In the genomic region with DNA sequence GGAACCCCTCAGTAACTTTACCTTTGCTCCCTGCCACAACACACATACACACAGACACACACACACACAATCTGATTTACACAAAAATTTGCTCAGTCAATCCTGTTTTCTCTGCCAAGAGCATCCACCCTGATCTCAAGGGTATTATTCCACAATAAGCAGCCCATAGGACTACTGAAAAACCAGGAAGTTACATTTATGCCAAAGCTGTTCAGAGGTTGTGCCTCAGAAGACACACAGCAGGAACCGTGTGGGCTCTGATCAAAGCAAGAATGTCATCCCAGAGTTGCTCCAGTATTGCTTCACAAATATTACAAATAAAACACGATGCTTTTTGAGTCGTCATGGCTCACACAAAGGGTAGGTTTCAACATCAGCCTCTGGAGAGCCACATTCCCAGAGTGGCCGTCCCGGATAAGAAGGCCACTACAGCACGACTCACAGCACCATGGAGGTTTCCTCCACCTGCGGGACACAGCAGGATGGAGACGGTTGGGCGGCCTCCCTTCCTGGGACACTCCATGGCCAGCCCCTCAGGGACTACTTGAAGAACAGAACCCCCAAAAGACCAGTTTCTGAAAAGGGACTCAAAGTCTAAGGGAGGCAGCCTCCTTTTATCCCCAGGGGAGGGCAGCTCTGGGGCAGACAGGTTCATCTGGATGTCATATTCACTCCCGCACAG, we compare ENCODE assay signal across 10 cellular contexts. TPM values are rescaled to one million over a fixed set of nuclear protein-coding genes. Genes with fewer than 3 reads are reported as not detected.
DNase-seq lines count a peak whose midpoint lies in the region; ATAC-seq and TF ChIP-seq lines count a peak whose summit lies in the region.
"Had no signal": no experiment of that assay in that cellular context is flagged by ENCODE, and none has a peak within 500 bp of the region (broad histone marks: within the 10 kb centered on the region; RNA-seq: fewer than 3 reads in every experiment).

No MANE protein-coding gene starts in this region.

- H3K36me3 Mint-ChIP-seq in activated CD4-positive, alpha-beta T cell treated with anti-CD3 and anti-CD28 coated beads, Interleukin-2, amount 10 ng/mL, durations not matched to agents 24 days and 14 days (ENCODE audit: low read depth) = peaks cover 3% of the 10 kb centered on the region

- no peaks in the 10 kb centered on the region for H3K27me3 ChIP-seq in gastrocnemius medialis

- TF ChIP-seq POLR2A in gastrocnemius medialis (IDR thresholded peaks at IDR 0.05) = peak in 1 of 2 donors; percentile 14

- H3K4me3 Mint-ChIP-seq in activated CD4-positive, alpha-beta T cell treated with anti-CD3 and anti-CD28 coated beads, Interleukin-2, amount 10 ng/mL, durations not matched to agents 24 days and 14 days = no peak overlapping the region

- no peaks in the 10 kb centered on the region for H3K36me3 ChIP-seq in gastrocnemius medialis

- peaks cover 13% of the 10 kb centered on the region for H3K4me1 Mint-ChIP-seq in activated CD4-positive, alpha-beta T cell treated with anti-CD3 and anti-CD28 coated beads, Interleukin-2, amount 10 ng/mL, durations not matched to agents 24 days and 14 days

- H3K4me3 ChIP-seq in fibroblast of pulmonary artery (replicated peaks; ENCODE audit: low read depth, low read length) (no peak overlapping the region), gastrocnemius medialis (peak overlapping the region in 3 of 4 donors; percentile 68 to 86 (median 74))

- intact Hi-C loops in gastrocnemius medialis (cut with DNase I; ENCODE audit: low total_unique reads) = loop anchor here (10.0 kb wide), 2 partner anchors 226 to 1734 kb away; no protein-coding TSS in a partner anchor
- intact Hi-C loops in activated CD4-positive, alpha-beta T cell treated with anti-CD3 and anti-CD28 coated beads, Interleukin-2, amount 10 ng/mL, durations not matched to agents 24 days and 14 days (cut with micrococcal nuclease) = no loop called here

- H3K27ac ChIP-seq in RWPE1 = peak overlapping the region; percentile 80
- peak overlapping the region; percentile 83 to 87 (median 86) for H3K27ac ChIP-seq in gastrocnemius medialis

- DNase-seq in ELR (ENCODE audit: low read depth) = peak; percentile 67
- DNase-seq in RWPE1 (ENCODE audit: low spot score) = no peak
- DNase-seq in fibroblast of pulmonary artery (ENCODE audit: low read depth) = peak; percentile 88
- peak in 1 of 2 donors; percentile 57 for DNase-seq in gastrocnemius medialis
- DNase-seq in NCI-H1694 (lab: John Stamatoyannopoulos, UW) = no peak
- DNase-seq in activated CD4-positive, alpha-beta T cell treated with anti-CD3 and anti-CD28 coated beads, Interleukin-2, amount 10 ng/mL, durations not matched to agents 24 days and 14 days = no peak
- DNase-seq: dermis blood vessel endothelial cell, retina had no signal

- H3K27me3 Mint-ChIP-seq in activated CD4-positive, alpha-beta T cell treated with anti-CD3 and anti-CD28 coated beads, Interleukin-2, amount 10 ng/mL, durations not matched to agents 24 days and 14 days = peaks cover 2% of the 10 kb centered on the region

- H3K27ac Mint-ChIP-seq in activated CD4-positive, alpha-beta T cell treated with anti-CD3 and anti-CD28 coated beads, Interleukin-2, amount 10 ng/mL, durations not matched to agents 24 days and 14 days = no peak overlapping the region

- POLR2A ChIA-PET in RWPE1 (lab: Yijun Ruan, JAX; ENCODE audit: low non-redundant PET) = interaction anchor here (1.1 kb wide), 1 partner anchor 15 kb away, joined by 5 read pairs; a partner anchor contains a TSS

- in situ Hi-C loops in gastrocnemius medialis (cut with MboI; ENCODE audit: low sequenced_read_pairs in 4 of 4) = no loop called here

- CTCF ChIA-PET in RWPE1 (lab: Yijun Ruan, JAX) = interaction anchor here (2.1 kb wide), 1 partner anchor 14 kb away, joined by 22 read pairs; no protein-coding TSS in a partner anchor

- H3K4me1 ChIP-seq in gastrocnemius medialis = peaks cover 32 to 36% of the 10 kb centered on the region in 2 donors

- H3K9me3 ChIP-seq in gastrocnemius medialis = no peaks in the 10 kb centered on the region

- ATAC-seq in gastrocnemius medialis = peak; percentile 35 to 41
- no peak for ATAC-seq in GM18909 (IDR thresholded peaks at IDR 0.05; ENCODE audit: poor library complexity, unreplicated experiment)
- no peak for ATAC-seq in GM18517 (IDR thresholded peaks at IDR 0.05; ENCODE audit: unreplicated experiment)

- H3K9me3 Mint-ChIP-seq in activated CD4-positive, alpha-beta T cell treated with anti-CD3 and anti-CD28 coated beads, Interleukin-2, amount 10 ng/mL, durations not matched to agents 24 days and 14 days = no peaks in the 10 kb centered on the region

- no peak for TF ChIP-seq CTCF in RWPE1 (conservative IDR thresholded peaks at IDR 0.05; ENCODE audit: low read depth)
- TF ChIP-seq CTCF in fibroblast of pulmonary artery (IDR thresholded peaks at IDR 0.05; ENCODE audit: low read length, missing control alignments) = no peak
- TF ChIP-seq CTCF in gastrocnemius medialis (IDR thresholded peaks at IDR 0.05 in 4 of 5, conservative IDR thresholded peaks at IDR 0.05 in 1 of 5) = no peak

RNA-seq across cellular contexts. Expression of a gene that starts 1.6 kb away (rescaled TPM):
- 10 to 100 TPM in 2 of 4 donors, 1 to 10 TPM in 2; 6.8 to 11.0 (median 9.8) TPM for total RNA-seq in gastrocnemius medialis
- 8.0 and 8.5 TPM in 2 replicates for total RNA-seq in activated CD4-positive, alpha-beta T cell treated with anti-CD3 and anti-CD28 coated beads, Interleukin-2, amount 10 ng/mL, durations not matched to agents 24 days and 14 days

RNA-seq across cellular contexts. Expression of a gene that starts 15.5 kb away (rescaled TPM):
- total RNA-seq in gastrocnemius medialis = 10 to 100 TPM in 1 of 4 donors, 1 to 10 TPM in 3; 2.7 to 10.3 (median 4.7) TPM
- 14.9 and 15.3 TPM in 2 replicates for total RNA-seq in activated CD4-positive, alpha-beta T cell treated with anti-CD3 and anti-CD28 coated beads, Interleukin-2, amount 10 ng/mL, durations not matched to agents 24 days and 14 days

RNA-seq across cellular contexts. Expression of a gene that starts 39.3 kb away (rescaled TPM):
- 10 to 100 TPM; 53.9 to 64.4 (median 59.5) TPM for total RNA-seq in gastrocnemius medialis
- 122 and 124 TPM in 2 replicates for total RNA-seq in activated CD4-positive, alpha-beta T cell treated with anti-CD3 and anti-CD28 coated beads, Interleukin-2, amount 10 ng/mL, durations not matched to agents 24 days and 14 days

Comparison
In these comparisons a context has a peak if more than half of its experiments do, and no peak if none do; other contexts are left out.
1. DNase-seq: peak in ELR (single experiment) and fibroblast of pulmonary artery (single experiment); none in RWPE1 (single experiment), NCI-H1694 (single experiment) and activated CD4-positive, alpha-beta T cell treated with anti-CD3 and anti-CD28 coated beads, Interleukin-2, amount 10 ng/mL, durations not matched to agents 24 days and 14 days (single experiment).
2. ATAC-seq: peak in gastrocnemius medialis (2 of 2); none in GM18909 (single experiment) and GM18517 (single experiment).